17 cellular contexts compared by ENCODE assay signal in genomic region chr2:40127890-40128548, GRCh38.
DNase-seq lines count a peak whose midpoint lies in the region; ATAC-seq and TF ChIP-seq lines count a peak whose summit lies in the region.
"Had no signal": no experiment of that assay in that cellular context is flagged by ENCODE, and none has a peak within 500 bp of the region (broad histone marks: within the 10 kb centered on the region; RNA-seq: fewer than 3 reads in every experiment).

No MANE protein-coding gene starts in this region.

- no peak for TF ChIP-seq POLR2A in transverse colon (IDR thresholded peaks at IDR 0.05)

- in situ Hi-C loops in transverse colon (cut with MboI; ENCODE audit: low pct_ligation_motif_present in 1 of 4, low pct_unique_long_range_greater_than_20kb in 1 of 4, low sequenced_read_pairs in 3 of 4): no loop called here

- H3K4me1 ChIP-seq in heart right ventricle: peaks cover 4 to 96% (median 59%) of the 10 kb centered on the region in 9 donors
- peaks cover 0 to 48% of the 10 kb centered on the region in 2 donors for H3K4me1 ChIP-seq in right atrium auricular region
- H3K4me1 ChIP-seq in transverse colon: peaks cover 0 to 12% (median 6%) of the 10 kb centered on the region in 4 donors
- H3K4me1 ChIP-seq: breast epithelium, lower lobe of right lung had no signal

- no peak for DNase-seq in heart right ventricle
- DNase-seq in right atrium auricular region (ENCODE audit: low spot score): no peak
- peak; percentile 45 for DNase-seq in amniotic epithelial cell (ENCODE audit: low read depth)
- peak; percentile 47 for DNase-seq in hepatic stellate cell (ENCODE audit: low spot score)
- DNase-seq in transverse colon: no peak
- no peak for DNase-seq in activated CD8-positive, alpha-beta memory T cell treated with anti-CD3 and anti-CD28 coated beads, Interleukin-2, amount 50 U/mL, for 4 hours
- DNase-seq in DMS 273 (lab: John Stamatoyannopoulos, UW; ENCODE audit: unreplicated experiment): no peak
- no peak for DNase-seq in stimulated activated CD4-positive, alpha-beta T cell treated with anti-CD3 and anti-CD28 coated beads, Interleukin-2, amount 100 ng/mL, for 24 hours
- DNase-seq: activated CD4-positive, alpha-beta T cell treated with anti-CD3 and anti-CD28 coated beads for 48 hours; hypothalamus; lower lobe of right lung; NCI-H1092; occipital lobe had no signal

- H3K27me3 ChIP-seq in heart right ventricle: no peaks in the 10 kb centered on the region
- no peaks in the 10 kb centered on the region for H3K27me3 ChIP-seq in right atrium auricular region
- H3K27me3 ChIP-seq in transverse colon: no peaks in the 10 kb centered on the region
- H3K27me3 ChIP-seq: breast epithelium had no signal

- H3K36me3 ChIP-seq in heart right ventricle (peaks cover 0 to 14% (median 0%) of the 10 kb centered on the region in 9 donors), right atrium auricular region (no peaks in the 10 kb centered on the region), transverse colon (no peaks in the 10 kb centered on the region)
- H3K36me3 ChIP-seq: breast epithelium, lower lobe of right lung, thoracic aorta had no signal

- intact Hi-C loops in heart right ventricle (cut with DNase I) (no loop called here), transverse colon (cut with DNase I; ENCODE audit: low total_unique reads) (no loop called here)

- TF ChIP-seq CTCF in heart right ventricle (IDR thresholded peaks at IDR 0.05): no peak
- TF ChIP-seq CTCF in right atrium auricular region (IDR thresholded peaks at IDR 0.05): no peak
- TF ChIP-seq CTCF in transverse colon (IDR thresholded peaks at IDR 0.05): no peak

- no peak for ATAC-seq in heart right ventricle
- ATAC-seq: activated T-helper 17 cell treated with anti-CD3 and anti-CD28 coated beads, Interleukin-2, amount 50 U/mL, for 72 hours; lower lobe of right lung; Panc1 had no signal

- WGBS in heart right ventricle, 2 donors: 59 to 68% methylated on average over 5 of the region's 5 CpGs
- WGBS in transverse colon (ENCODE audit: low coverage in 1 of 2), 2 donors: 62 to 66% methylated on average over 4 to 5 of the region's 5 CpGs

- TF ChIP-seq EP300 in transverse colon (IDR thresholded peaks at IDR 0.05; ENCODE audit: low read depth): no peak

- H3K9me3 ChIP-seq in heart right ventricle: no peaks in the 10 kb centered on the region
- no peaks in the 10 kb centered on the region for H3K9me3 ChIP-seq in right atrium auricular region
- H3K9me3 ChIP-seq in transverse colon: no peaks in the 10 kb centered on the region
- H3K9me3 ChIP-seq: breast epithelium, lower lobe of right lung, thoracic aorta had no signal

- H3K27ac ChIP-seq in heart right ventricle (peak overlapping the region in 6 of 10 donors; percentile 40 to 86 (median 81)), right atrium auricular region (no peak overlapping the region), transverse colon (peak overlapping the region; percentile 46 to 65 (median 60))
- H3K27ac ChIP-seq: breast epithelium, lower lobe of right lung, thoracic aorta had no signal

- H3K4me3 ChIP-seq in heart right ventricle (no peak overlapping the region), right atrium auricular region (no peak overlapping the region), transverse colon (no peak overlapping the region)
- H3K4me3 ChIP-seq: breast epithelium, lower lobe of right lung, thoracic aorta had no signal

Comparison
In these comparisons a context has a peak if more than half of its experiments do, and no peak if none do; other contexts are left out.
1. H3K27ac ChIP-seq: peak in heart right ventricle (6 of 10) and transverse colon (4 of 4); none in right atrium auricular region (0 of 2).
2. DNase-seq: peak in amniotic epithelial cell (single experiment) and hepatic stellate cell (single experiment); none in heart right ventricle (0 of 2), right atrium auricular region (single experiment), transverse colon (single experiment), activated CD8-positive, alpha-beta memory T cell treated with anti-CD3 and anti-CD28 coated beads, Interleukin-2, amount 50 U/mL, for 4 hours (single experiment), DMS 273 (single experiment) and stimulated activated CD4-positive, alpha-beta T cell treated with anti-CD3 and anti-CD28 coated beads, Interleukin-2, amount 100 ng/mL, for 24 hours (0 of 2).